Comparison of ENCODE assay signal across 14 cellular contexts in genomic region chr1:207821464-207822045, GRCh38.
A peak's percentile ranks its signal among the peaks of the same experiment; 100 is the strongest.
DNase-seq lines count a peak whose midpoint lies in the region; ATAC-seq and TF ChIP-seq lines count a peak whose summit lies in the region.
"Had no signal": no experiment of that assay in that cellular context is flagged by ENCODE, and none has a peak within 500 bp of the region (broad histone marks: within the 10 kb centered on the region; RNA-seq: fewer than 3 reads in every experiment).

No MANE protein-coding gene starts in this region.

- H3K4me3 Mint-ChIP-seq in activated B cell treated with CpG ODN at 0.5 μM for 24 hours: peak overlapping the region; percentile 99

- H3K4me1 ChIP-seq in right cardiac atrium (ENCODE audit: control insufficient read depth, insufficient read depth, low read length): peaks cover 34% of the 10 kb centered on the region
- H3K4me1 ChIP-seq in subcutaneous abdominal adipose tissue (ENCODE audit: control insufficient read depth in 5 of 5, insufficient read depth in 5 of 5, low read length in 5 of 5): peaks cover 27 to 92% (median 90%) of the 10 kb centered on the region in 5 donors
- H3K4me1 ChIP-seq in A673 (ENCODE audit: insufficient read depth, low read length, poor library complexity, severe bottlenecking): no peaks in the 10 kb centered on the region

- no peaks in the 10 kb centered on the region for H3K9me3 Mint-ChIP-seq in activated B cell treated with CpG ODN at 0.5 μM for 24 hours

- POLR2A ChIA-PET in activated B cell treated with CpG ODN at 0.5 μM for 24 hours (lab: Charles Lee): interaction anchor here (0.7 to 13.1 kb wide), 15 partner anchors 11 to 500 kb away, joined by 3 to 547 read pairs (median 7); partner anchors contain the start of genes CD55 and PLXNA2
- POLR2A ChIA-PET in A673 (lab: Charles Lee; ENCODE audit: low non-redundant PET): no interaction called here

- no peak for TF ChIP-seq CTCF in GM12865 (IDR thresholded peaks at IDR 0.05; ENCODE audit: insufficient read depth, low read depth, low read length, missing control alignments)
- TF ChIP-seq CTCF in activated B cell treated with CpG ODN at 0.5 μM for 24 hours (IDR thresholded peaks at IDR 0.05): no peak
- no peak for TF ChIP-seq CTCF in A673 (conservative IDR thresholded peaks at IDR 0.05; ENCODE audit: low read depth, low read length)
- TF ChIP-seq CTCF in GM13976 (IDR thresholded peaks at IDR 0.05; ENCODE audit: borderline replicate concordance, control extremely low read depth, extremely low read depth, insufficient read depth, missing control alignments): no peak

- H3K4me1 Mint-ChIP-seq in activated B cell treated with CpG ODN at 0.5 μM for 24 hours: peaks cover 94% of the 10 kb centered on the region

- H3K36me3 ChIP-seq in subcutaneous abdominal adipose tissue (ENCODE audit: control insufficient read depth in 5 of 5, insufficient read depth in 5 of 5, low read length in 5 of 5) (peaks cover 8 to 41% (median 32%) of the 10 kb centered on the region in 5 donors), A673 (ENCODE audit: insufficient read depth, low read length, poor library complexity, severe bottlenecking) (no peaks in the 10 kb centered on the region)

- WGBS in right cardiac atrium: 85% methylated on average over 17 of the region's 17 CpGs

- no peaks in the 10 kb centered on the region for H3K27me3 ChIP-seq in right cardiac atrium (ENCODE audit: control insufficient read depth, insufficient read depth)
- H3K27me3 ChIP-seq in subcutaneous abdominal adipose tissue (ENCODE audit: control insufficient read depth in 5 of 5, insufficient read depth in 4 of 5, low read length in 5 of 5): no peaks in the 10 kb centered on the region
- H3K27me3 ChIP-seq in A673 (replicated peaks; ENCODE audit: insufficient read depth, low read depth, low read length, poor library complexity): no peaks in the 10 kb centered on the region

- in situ Hi-C loops in GM13976 (cut with MboI; ENCODE audit: low sequenced_read_pairs, unreplicated experiment): no loop called here

- H3K4me3 ChIP-seq in GM12865 (ENCODE audit: low read depth, low read length) (peak overlapping the region; percentile 85), right cardiac atrium (ENCODE audit: low read length) (peak overlapping the region; percentile 80), subcutaneous abdominal adipose tissue (ENCODE audit: low read depth in 1 of 5, low read length in 5 of 5) (peak overlapping the region; percentile 72 to 96 (median 89)), A673 (ENCODE audit: low read depth, low read length, poor library complexity, severe bottlenecking) (no peak overlapping the region)

- H3K27ac Mint-ChIP-seq in activated B cell treated with CpG ODN at 0.5 μM for 24 hours: peak overlapping the region; percentile 93

- peak; percentile 43 for DNase-seq in GM12865 (ENCODE audit: low read depth)
- DNase-seq in activated B cell treated with CpG ODN at 0.5 μM for 24 hours: no peak
- peak in 1 of 3 donors; percentile 69 for DNase-seq in right cardiac atrium
- DNase-seq in A673 (ENCODE audit: low spot score): no peak
- DNase-seq in GM13976 (ENCODE audit: low spot score): no peak
- DNase-seq in NCI-H2029 (lab: John Stamatoyannopoulos, UW): no peak
- DNase-seq: activated naive CD4-positive, alpha-beta T cell treated with anti-CD3 and anti-CD28 coated beads, Interleukin-2, amount 50 U/mL, for 16 hours; erythroblast; HCEC 1CT; islet precursor cell; MV-4-11; retina had no signal

- peak overlapping the region; percentile 83 for H3K27ac ChIP-seq in right cardiac atrium (ENCODE audit: low read length)
- peak overlapping the region; percentile 100 for H3K27ac ChIP-seq in subcutaneous abdominal adipose tissue (ENCODE audit: low read depth, low read length)
- H3K27ac ChIP-seq in A673 (ENCODE audit: low read depth, low read length, poor library complexity, severe bottlenecking): no peak overlapping the region

- no peak for ATAC-seq in activated B cell treated with CpG ODN at 0.5 μM for 24 hours (ENCODE audit: low read depth)
- no peak for ATAC-seq in right cardiac atrium
- no peak for ATAC-seq in GM21390 (IDR thresholded peaks at IDR 0.05; ENCODE audit: unreplicated experiment)

- intact Hi-C loops in activated B cell treated with CpG ODN at 0.5 μM for 24 hours (cut with micrococcal nuclease): loop anchor here (5.0 to 10.0 kb wide), 4 partner anchors 69 to 897 kb away; partner anchors contain the start of genes CD46, CD55 and FCMR
- intact Hi-C loops in right cardiac atrium (cut with DNase I): loop anchor here in 3 of 4 donors (5.0 to 10.0 kb wide), 2 partner anchors 141 to 143 kb away; no protein-coding TSS in a partner anchor
- intact Hi-C loops in A673 (cut with micrococcal nuclease; ENCODE audit: unreplicated experiment): no loop called here

- H3K9ac ChIP-seq in subcutaneous abdominal adipose tissue (ENCODE audit: low read length in 5 of 5): peak overlapping the region; percentile 66 to 99 (median 97)

- peaks cover 2% of the 10 kb centered on the region for H3K27me3 Mint-ChIP-seq in activated B cell treated with CpG ODN at 0.5 μM for 24 hours

- CTCF ChIA-PET in activated B cell treated with CpG ODN at 0.5 μM for 24 hours (lab: Charles Lee) (interaction anchor here (0.6 to 15.6 kb wide), 6 partner anchors 10 to 142 kb away, joined by 3 to 397 read pairs (median 12); no protein-coding TSS in a partner anchor), A673 (lab: Charles Lee) (no interaction called here)

- H3K9me3 ChIP-seq in right cardiac atrium (ENCODE audit: control insufficient read depth, low read length): no peaks in the 10 kb centered on the region
- H3K9me3 ChIP-seq in subcutaneous abdominal adipose tissue (ENCODE audit: control insufficient read depth in 5 of 5, low read length in 5 of 5): no peaks in the 10 kb centered on the region
- no peaks in the 10 kb centered on the region for H3K9me3 ChIP-seq in A673 (ENCODE audit: low read depth, low read length, poor library complexity, severe bottlenecking)

- BruUV-seq in A673 (replicated peaks; lab: Mats Ljungman, UMichigan): no TSS peak

- peaks cover 68% of the 10 kb centered on the region for H3K36me3 Mint-ChIP-seq in activated B cell treated with CpG ODN at 0.5 μM for 24 hours (ENCODE audit: low read depth)
